ENCODE assay signal across 10 cellular contexts in the genomic region with DNA sequence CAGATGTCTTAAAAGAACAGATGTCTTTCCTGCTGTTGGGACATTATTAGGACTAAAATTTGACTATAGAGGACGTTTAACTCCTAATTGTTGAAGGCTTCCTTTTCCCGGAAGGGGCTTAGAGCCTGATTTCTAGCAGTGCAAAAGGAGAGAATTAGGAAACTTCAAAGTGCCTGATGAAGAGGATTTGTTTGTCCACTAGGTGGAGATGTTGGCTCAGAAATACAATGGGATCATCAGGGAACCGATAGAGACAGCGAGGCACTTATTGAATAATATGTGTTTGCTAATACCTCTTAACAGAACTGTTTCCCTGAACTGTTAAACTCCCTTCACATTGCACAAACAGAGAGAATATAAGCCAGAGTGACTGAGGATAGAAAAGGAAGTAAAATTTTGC.
DNase-seq lines count a peak whose midpoint lies in the region; ATAC-seq, FAIRE-seq and TF ChIP-seq lines count a peak whose summit lies in the region.
"Had no signal": no experiment of that assay in that cellular context is flagged by ENCODE, and none has a peak within 500 bp of the region (broad histone marks: within the 10 kb centered on the region; RNA-seq: fewer than 3 reads in every experiment).

No MANE protein-coding gene starts in this region.

- H3K36me3 Mint-ChIP-seq in T-helper 17 cell (ENCODE audit: low read depth) = peaks cover 4% of the 10 kb centered on the region
- H3K36me3 Mint-ChIP-seq: naive B cell, T-cell had no signal

- H3K9me3 ChIP-seq in T-helper 17 cell (ENCODE audit: control insufficient read depth, low read length, poor library complexity, severe bottlenecking) = no peaks in the 10 kb centered on the region

- TF ChIP-seq CTCF in GM20000 (IDR thresholded peaks at IDR 0.05; ENCODE audit: extremely low read depth, missing control alignments) (peak; percentile 16), GM13977 (IDR thresholded peaks at IDR 0.05; ENCODE audit: extremely low read depth, insufficient read depth, missing control alignments) (no peak)

- peaks cover 5% of the 10 kb centered on the region for H3K4me1 Mint-ChIP-seq in T-helper 17 cell

- in situ Hi-C loops in GM13977 (cut with MboI; ENCODE audit: low pct_unique_long_range_greater_than_20kb, low sequenced_read_pairs, unreplicated experiment) = no loop called here

- H3K27me3 Mint-ChIP-seq in T-helper 17 cell = peaks cover 8% of the 10 kb centered on the region
- H3K27me3 Mint-ChIP-seq: T-cell had no signal

- peak; percentile 59 for ATAC-seq in T-helper 17 cell
- no peak for ATAC-seq in HG03457 (IDR thresholded peaks at IDR 0.05; ENCODE audit: unreplicated experiment)

- DNase-seq in AG20443 (ENCODE audit: low spot score) = peak; percentile 26
- peak; percentile 17 for DNase-seq in GM20000 (ENCODE audit: low spot score)
- DNase-seq in T-helper 17 cell = no peak
- DNase-seq in HEK293T (ENCODE audit: extremely low spot score) = no peak
- DNase-seq in NCI-H187 (lab: John Stamatoyannopoulos, UW) = no peak
- no peak for DNase-seq in GM13977 (ENCODE audit: low spot score)
- DNase-seq: naive B cell had no signal

- no peak overlapping the region for H3K27ac Mint-ChIP-seq in T-helper 17 cell
- H3K27ac Mint-ChIP-seq: naive B cell, T-cell had no signal

- POLR2A ChIA-PET in HEK293T (lab: Yijun Ruan, JAX) = no interaction called here

- CTCF ChIA-PET in HEK293T (lab: Yijun Ruan, JAX) = no interaction called here

- peak; percentile 96 for FAIRE-seq in islet of Langerhans (lab: Jason Lieb, UNC)

- no peak overlapping the region for H3K4me3 Mint-ChIP-seq in T-helper 17 cell
- H3K4me3 Mint-ChIP-seq: naive B cell, T-cell had no signal

TF ChIP-seq in HEK293T, 16 proteins besides CTCF, POLR2A, EP300 and RAD21:
- TF ChIP-seq, protein P1, sequence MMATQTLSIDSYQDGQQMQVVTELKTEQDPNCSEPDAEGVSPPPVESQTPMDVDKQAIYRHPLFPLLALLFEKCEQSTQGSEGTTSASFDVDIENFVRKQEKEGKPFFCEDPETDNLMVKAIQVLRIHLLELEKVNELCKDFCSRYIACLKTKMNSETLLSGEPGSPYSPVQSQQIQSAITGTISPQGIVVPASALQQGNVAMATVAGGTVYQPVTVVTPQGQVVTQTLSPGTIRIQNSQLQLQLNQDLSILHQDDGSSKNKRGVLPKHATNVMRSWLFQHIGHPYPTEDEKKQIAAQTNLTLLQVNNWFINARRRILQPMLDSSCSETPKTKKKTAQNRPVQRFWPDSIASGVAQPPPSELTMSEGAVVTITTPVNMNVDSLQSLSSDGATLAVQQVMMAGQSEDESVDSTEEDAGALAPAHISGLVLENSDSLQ (IDR thresholded peaks at IDR 0.05) = no peak
- TF ChIP-seq ELF4 (IDR thresholded peaks at IDR 0.05) = no peak
- TF ChIP-seq LEF1 (IDR thresholded peaks at IDR 0.05; ENCODE audit: borderline replicate concordance) = no peak
- TF ChIP-seq ZNF384 (IDR thresholded peaks at IDR 0.05) = no peak
- TF ChIP-seq SUZ12 (IDR thresholded peaks at IDR 0.05) = no peak
- no peak for TF ChIP-seq BHLHE40 (IDR thresholded peaks at IDR 0.05; ENCODE audit: borderline replicate concordance)
- TF ChIP-seq SP1 (IDR thresholded peaks at IDR 0.05) = no peak
- no peak for TF ChIP-seq NFRKB (IDR thresholded peaks at IDR 0.05)
- no peak for TF ChIP-seq TARDBP (IDR thresholded peaks at IDR 0.05)
- TF ChIP-seq CTBP1 (IDR thresholded peaks at IDR 0.05; ENCODE audit: borderline replicate concordance) = no peak

Comparison
In these comparisons a context has a peak if more than half of its experiments do, and no peak if none do; other contexts are left out.
1. DNase-seq: peak in AG20443 (single experiment) and GM20000 (single experiment); none in T-helper 17 cell (0 of 3), HEK293T (single experiment), NCI-H187 (0 of 2) and GM13977 (single experiment).